In the genomic region with DNA sequence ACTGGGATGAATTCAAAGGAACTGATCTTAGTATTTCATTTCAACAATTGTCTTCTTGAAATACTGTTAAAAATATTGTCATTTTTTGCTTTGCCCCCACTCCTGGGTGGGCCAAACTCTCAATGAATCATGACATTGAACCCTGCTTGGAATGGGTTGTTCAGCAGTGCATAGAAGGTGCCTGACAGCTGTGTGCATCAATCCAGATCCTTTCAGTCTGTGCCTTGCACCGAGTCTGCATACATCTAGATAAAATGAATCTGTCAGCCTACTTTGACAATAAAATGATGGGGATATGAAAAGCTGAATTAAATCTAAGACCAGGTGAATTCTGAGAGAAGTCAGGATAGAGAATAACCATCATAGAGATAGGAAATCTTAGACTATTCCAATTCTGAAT, we compare ENCODE assay signal across 26 cellular contexts.
"Had no signal": no experiment of that assay in that cellular context is flagged by ENCODE, and none has a peak within 500 bp of the region (broad histone marks: within the 10 kb centered on the region; RNA-seq: fewer than 3 reads in every experiment).

No MANE protein-coding gene starts in this region.

- H3K4me1 Mint-ChIP-seq: endodermal cell had no signal

- H3K9me3 ChIP-seq: colonic mucosa, esophagus muscularis mucosa, esophagus squamous epithelium, gastrocnemius medialis, gastroesophageal sphincter, heart left ventricle had no signal

- H3K27ac Mint-ChIP-seq: dendritic cell treated with granulocyte-macrophage colony-stimulating factor and Interleukin-4, amounts not matched to agents 40 ng/mL and 50 ng/mL, for 4 days; effector memory CD8-positive, alpha-beta T cell; endodermal cell had no signal

- H3K27me3 ChIP-seq: colonic mucosa, dorsolateral prefrontal cortex, esophagus muscularis mucosa, esophagus squamous epithelium, foreskin keratinocyte, gastrocnemius medialis, gastroesophageal sphincter, heart left ventricle, heart right ventricle had no signal

- H3K36me3 ChIP-seq: colonic mucosa, esophagus muscularis mucosa, esophagus squamous epithelium, gastrocnemius medialis, gastroesophageal sphincter, heart left ventricle, heart right ventricle had no signal

- H3K4me3 ChIP-seq: colonic mucosa, coronary artery, dorsolateral prefrontal cortex, esophagus muscularis mucosa, esophagus squamous epithelium, gastrocnemius medialis, gastroesophageal sphincter, heart left ventricle, heart right ventricle had no signal

- DNase-seq: colonic mucosa; cortex of kidney; dermis blood vessel endothelial cell; dorsolateral prefrontal cortex; effector CD4-positive, alpha-beta T cell; effector CD8-positive, alpha-beta T cell; effector memory CD4-positive, alpha-beta T cell; effector memory CD8-positive, alpha-beta T cell; endodermal cell; erythroblast; esophagus squamous epithelium; foreskin fibroblast; foreskin keratinocyte; foreskin melanocyte; gastrocnemius medialis; glutamatergic neuron; head of caudate nucleus; heart left ventricle; heart right ventricle had no signal

- H3K9me3 Mint-ChIP-seq: dendritic cell treated with granulocyte-macrophage colony-stimulating factor and Interleukin-4, amounts not matched to agents 40 ng/mL and 50 ng/mL, for 4 days; endodermal cell had no signal

- H3K27me3 Mint-ChIP-seq: dendritic cell treated with granulocyte-macrophage colony-stimulating factor and Interleukin-4, amounts not matched to agents 40 ng/mL and 50 ng/mL, for 4 days; effector memory CD8-positive, alpha-beta T cell had no signal

- H3K4me3 Mint-ChIP-seq: dendritic cell treated with granulocyte-macrophage colony-stimulating factor and Interleukin-4, amounts not matched to agents 40 ng/mL and 50 ng/mL, for 4 days; effector memory CD8-positive, alpha-beta T cell; endodermal cell had no signal

- ATAC-seq: effector memory CD8-positive, alpha-beta T cell; esophagus mucosa; foreskin keratinocyte; gastrocnemius medialis; gastroesophageal sphincter; heart left ventricle; heart right ventricle had no signal

- FAIRE-seq: endothelial cell of umbilical vein had no signal

- H3K27ac ChIP-seq: colonic mucosa, coronary artery, dorsolateral prefrontal cortex, epithelial cell of prostate, esophagus muscularis mucosa, esophagus squamous epithelium, foreskin keratinocyte, gastrocnemius medialis, gastroesophageal sphincter, heart left ventricle, heart right ventricle had no signal
